10 cellular contexts compared by ENCODE assay signal in genomic region chr15:95304116-95304873, GRCh38.
A peak's percentile ranks its signal among the peaks of the same experiment; 100 is the strongest.
DNase-seq lines count a peak whose midpoint lies in the region; ATAC-seq and TF ChIP-seq lines count a peak whose summit lies in the region.
"Had no signal": no experiment of that assay in that cellular context is flagged by ENCODE, and none has a peak within 500 bp of the region (broad histone marks: within the 10 kb centered on the region; RNA-seq: fewer than 3 reads in every experiment).

No MANE protein-coding gene starts in this region.

- peaks cover 7% of the 10 kb centered on the region for H3K27me3 Mint-ChIP-seq in brain
- peaks cover 20% of the 10 kb centered on the region for H3K27me3 Mint-ChIP-seq in activated naive CD8-positive, alpha-beta T cell treated with anti-CD3 and anti-CD28 coated beads, Interleukin-2, amount 50 U/mL, for 24 hours
- H3K27me3 Mint-ChIP-seq: type B pancreatic cell had no signal

- peak overlapping the region; percentile 21 to 89 (median 55) for H3K27ac Mint-ChIP-seq in brain
- H3K27ac Mint-ChIP-seq in activated naive CD8-positive, alpha-beta T cell treated with anti-CD3 and anti-CD28 coated beads, Interleukin-2, amount 50 U/mL, for 24 hours: no peak overlapping the region
- H3K27ac Mint-ChIP-seq: activated naive CD4-positive, alpha-beta T cell treated with anti-CD3 and anti-CD28 coated beads, Interleukin-2, amount 10 ng/mL, durations not matched to agents 7 days and 5 days; type B pancreatic cell had no signal

- no peak for TF ChIP-seq CTCF in brain (conservative IDR thresholded peaks at IDR 0.05)

- ATAC-seq in activated naive CD8-positive, alpha-beta T cell treated with anti-CD3 and anti-CD28 coated beads, Interleukin-2, amount 50 U/mL, for 24 hours: no peak
- no peak for ATAC-seq in GM21825 (IDR thresholded peaks at IDR 0.05; ENCODE audit: unreplicated experiment)

- peak overlapping the region in 3 of 5 experiments; percentile 36 to 52 (median 38) for H3K4me3 Mint-ChIP-seq in brain
- H3K4me3 Mint-ChIP-seq in activated naive CD8-positive, alpha-beta T cell treated with anti-CD3 and anti-CD28 coated beads, Interleukin-2, amount 50 U/mL, for 24 hours: no peak overlapping the region
- H3K4me3 Mint-ChIP-seq: activated naive CD4-positive, alpha-beta T cell treated with anti-CD3 and anti-CD28 coated beads, Interleukin-2, amount 10 ng/mL, durations not matched to agents 7 days and 5 days; type B pancreatic cell had no signal

- peaks cover 4 to 9% (median 7%) of the 10 kb centered on the region in 5 experiments for H3K9me3 Mint-ChIP-seq in brain
- H3K9me3 Mint-ChIP-seq in activated naive CD8-positive, alpha-beta T cell treated with anti-CD3 and anti-CD28 coated beads, Interleukin-2, amount 50 U/mL, for 24 hours: no peaks in the 10 kb centered on the region
- H3K9me3 Mint-ChIP-seq: activated naive CD4-positive, alpha-beta T cell treated with anti-CD3 and anti-CD28 coated beads, Interleukin-2, amount 10 ng/mL, durations not matched to agents 7 days and 5 days; type B pancreatic cell had no signal

- DNase-seq in Kasumi-1 (lab: John Stamatoyannopoulos, UW): peak; percentile 15 to 32
- DNase-seq in iris pigment epithelial cell (ENCODE audit: low read depth): peak; percentile 58
- DNase-seq in smooth muscle cell of the brain vasculature (ENCODE audit: low read depth, low spot score): peak; percentile 74
- DNase-seq in activated naive CD8-positive, alpha-beta T cell treated with anti-CD3 and anti-CD28 coated beads, Interleukin-2, amount 50 U/mL, for 24 hours: no peak
- DNase-seq in NAMALWA (ENCODE audit: low spot score): no peak
- DNase-seq in GF-D8 (lab: John Stamatoyannopoulos, UW): no peak
- DNase-seq: activated naive CD4-positive, alpha-beta T cell treated with anti-CD3 and anti-CD28 coated beads, Interleukin-2, amount 10 ng/mL, durations not matched to agents 7 days and 5 days had no signal

- H3K4me1 Mint-ChIP-seq in brain: peaks cover 18% of the 10 kb centered on the region
- H3K4me1 Mint-ChIP-seq in activated naive CD8-positive, alpha-beta T cell treated with anti-CD3 and anti-CD28 coated beads, Interleukin-2, amount 50 U/mL, for 24 hours: peaks cover 12% of the 10 kb centered on the region

- peaks cover 7% of the 10 kb centered on the region for H3K36me3 Mint-ChIP-seq in brain
- no peaks in the 10 kb centered on the region for H3K36me3 Mint-ChIP-seq in activated naive CD8-positive, alpha-beta T cell treated with anti-CD3 and anti-CD28 coated beads, Interleukin-2, amount 50 U/mL, for 24 hours (ENCODE audit: low read depth)
- H3K36me3 Mint-ChIP-seq: activated naive CD4-positive, alpha-beta T cell treated with anti-CD3 and anti-CD28 coated beads, Interleukin-2, amount 10 ng/mL, durations not matched to agents 7 days and 5 days; type B pancreatic cell had no signal

Comparison
In these comparisons a context has a peak if more than half of its experiments do, and no peak if none do; other contexts are left out.
1. DNase-seq: peak in Kasumi-1 (2 of 2), iris pigment epithelial cell (single experiment) and smooth muscle cell of the brain vasculature (single experiment); none in activated naive CD8-positive, alpha-beta T cell treated with anti-CD3 and anti-CD28 coated beads, Interleukin-2, amount 50 U/mL, for 24 hours (single experiment), NAMALWA (single experiment) and GF-D8 (single experiment).